8 cellular contexts compared by ENCODE assay signal in genomic region chr2:122018736-122019135, GRCh38.
"Had no signal": no experiment of that assay in that cellular context is flagged by ENCODE, and none has a peak within 500 bp of the region (broad histone marks: within the 10 kb centered on the region; RNA-seq: fewer than 3 reads in every experiment).

No MANE protein-coding gene starts in this region.

- H3K4me3 ChIP-seq: HAP-1 had no signal

- H3K4me1 ChIP-seq: HAP-1 had no signal

- H3K9me3 ChIP-seq: HAP-1 had no signal

- FAIRE-seq: H54, HepG2 had no signal

- H3K4me1 Mint-ChIP-seq: IgD-negative memory B cell had no signal

- DNase-seq: GOT3, HFFc6, KBM-7 had no signal

- H3K27ac ChIP-seq: HL-60 had no signal

- H3K9me3 Mint-ChIP-seq: HFFc6, IgD-negative memory B cell had no signal

- H3K4me3 Mint-ChIP-seq: HFFc6, IgD-negative memory B cell had no signal

- H3K36me3 ChIP-seq: HAP-1 had no signal

- H3K27ac Mint-ChIP-seq: HFFc6, IgD-negative memory B cell had no signal

- H3K36me3 Mint-ChIP-seq: IgD-negative memory B cell had no signal
